In genomic region chr6:130933712-130934200, GRCh38 we compare ENCODE assay signal across 13 cellular contexts.
A peak's percentile ranks its signal among the peaks of the same experiment; 100 is the strongest.
DNase-seq lines count a peak whose midpoint lies in the region; ATAC-seq and TF ChIP-seq lines count a peak whose summit lies in the region.
"Had no signal": no experiment of that assay in that cellular context is flagged by ENCODE, and none has a peak within 500 bp of the region (broad histone marks: within the 10 kb centered on the region; RNA-seq: fewer than 3 reads in every experiment).

No MANE protein-coding gene starts in this region.

- H3K27me3 ChIP-seq in right cardiac atrium (ENCODE audit: control insufficient read depth, insufficient read depth) (no peaks in the 10 kb centered on the region), WERI-Rb-1 (ENCODE audit: insufficient read depth, low read depth, severe bottlenecking) (no peaks in the 10 kb centered on the region)
- H3K27me3 ChIP-seq: stomach had no signal

- H3K9me3 ChIP-seq in right cardiac atrium (ENCODE audit: control insufficient read depth, low read length), result no peaks in the 10 kb centered on the region
- H3K9me3 ChIP-seq in WERI-Rb-1 (ENCODE audit: severe bottlenecking), result no peaks in the 10 kb centered on the region
- H3K9me3 ChIP-seq: stomach had no signal

- no peak overlapping the region for H3K4me3 ChIP-seq in right cardiac atrium (ENCODE audit: low read length)
- H3K4me3 ChIP-seq in WERI-Rb-1 (ENCODE audit: low read depth, low read length), result no peak overlapping the region
- H3K4me3 ChIP-seq: stomach had no signal

- intact Hi-C loops in right cardiac atrium (cut with DNase I), result no loop called here
- intact Hi-C loops in sciatic nerve (cut with DNase I), result no loop called here

- peak overlapping the region; percentile 57 for H3K27ac ChIP-seq in angular gyrus (ENCODE audit: low read depth, low read length)
- H3K27ac ChIP-seq in right cardiac atrium (ENCODE audit: low read length), result no peak overlapping the region
- no peak overlapping the region for H3K27ac ChIP-seq in WERI-Rb-1
- H3K27ac ChIP-seq: stomach had no signal

- 46% methylated on average over 6 of the region's 6 CpGs for WGBS in right cardiac atrium

- ATAC-seq in right cardiac atrium (peak; percentile 65 to 74), sciatic nerve (peak; percentile 66)
- ATAC-seq: activated CD4-positive, alpha-beta T cell treated with anti-CD3 and anti-CD28 coated beads for 36 hours had no signal

- no peak for TF ChIP-seq CTCF in WERI-Rb-1 (IDR thresholded peaks at IDR 0.05; ENCODE audit: low read depth, low read length)

- peak; percentile 33 for DNase-seq in ELF-1 (ENCODE audit: low read depth, low spot score)
- peak in 2 of 3 donors; percentile 16 to 29 for DNase-seq in right cardiac atrium
- DNase-seq in sciatic nerve (ENCODE audit: low spot score), result no peak
- DNase-seq in NCI-H2171 (lab: John Stamatoyannopoulos, UW), result no peak
- no peak for DNase-seq in ecto neural progenitor cell (ENCODE audit: low spot score)
- no peak for DNase-seq in CD1c-positive myeloid dendritic cell (ENCODE audit: extremely low spot score)
- no peak for DNase-seq in WERI-Rb-1
- DNase-seq: activated CD4-positive, alpha-beta T cell treated with anti-CD3 and anti-CD28 coated beads for 36 hours; erythroblast; NCI-H1436; stimulated activated CD4-positive, alpha-beta T cell treated with anti-CD3 and anti-CD28 coated beads, Interleukin-15, amount 100 ng/mL, for 24 hours; stomach had no signal

- peaks cover 6% of the 10 kb centered on the region for H3K4me1 ChIP-seq in right cardiac atrium (ENCODE audit: control insufficient read depth, insufficient read depth, low read length)

- H3K36me3 ChIP-seq in WERI-Rb-1, result no peaks in the 10 kb centered on the region
- H3K36me3 ChIP-seq: stomach had no signal

Comparison
In these comparisons a context has a peak if more than half of its experiments do, and no peak if none do; other contexts are left out.
1. DNase-seq: peak in ELF-1 (single experiment) and right cardiac atrium (2 of 3); none in sciatic nerve (single experiment), NCI-H2171 (single experiment), ecto neural progenitor cell (single experiment), CD1c-positive myeloid dendritic cell (single experiment) and WERI-Rb-1 (single experiment).